ENCODE assay signal across 8 cellular contexts in the genomic region with DNA sequence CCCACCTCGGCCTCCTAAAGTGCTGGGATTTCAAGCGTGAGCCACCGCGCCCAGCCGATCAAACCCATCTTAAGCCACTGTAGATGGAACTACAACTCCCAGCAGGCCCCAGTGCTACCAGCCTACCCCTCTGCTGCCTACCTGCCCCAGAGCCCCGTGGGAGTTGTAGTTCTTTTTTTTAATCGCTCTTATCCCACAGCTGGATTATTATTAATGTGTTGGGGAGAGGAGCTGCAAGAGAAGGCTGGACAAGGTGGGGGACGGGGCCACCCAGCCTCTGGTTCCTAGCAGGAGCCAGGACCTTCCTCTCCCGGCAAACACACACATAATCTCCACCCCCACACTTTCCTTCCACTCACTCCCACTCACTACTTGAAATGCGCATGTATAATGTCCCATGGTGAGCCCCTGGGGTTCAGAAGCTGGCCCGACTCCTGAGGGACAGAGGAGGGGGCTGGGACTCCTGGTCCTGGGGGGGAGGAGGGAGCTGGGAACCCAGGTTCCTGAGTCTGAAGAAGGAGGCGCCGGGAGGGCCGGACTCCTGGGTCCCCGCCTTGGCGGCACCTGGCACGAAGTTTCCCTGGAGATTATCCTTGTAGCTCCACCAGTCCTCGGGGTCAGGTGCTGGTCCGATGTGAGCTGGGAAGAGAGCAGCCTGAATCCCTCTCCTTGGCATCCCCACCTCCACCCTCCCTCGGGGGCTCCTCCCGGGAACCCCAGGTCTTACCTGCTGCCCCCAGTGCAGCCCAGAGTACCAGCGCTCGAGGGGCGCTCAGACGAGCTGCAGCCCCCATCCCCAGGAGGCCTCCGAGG. TPM values are rescaled to one million over a fixed set of nuclear protein-coding genes. Genes with fewer than 3 reads are reported as not detected.
DNase-seq lines count a peak whose midpoint lies in the region; ATAC-seq, FAIRE-seq and TF ChIP-seq lines count a peak whose summit lies in the region.

No MANE protein-coding gene starts in this region.

- peak overlapping the region; percentile 90 for H3K27ac ChIP-seq in thymus (ENCODE audit: low read depth)

- H3K27me3 ChIP-seq in MG63 (peaks cover 8% of the 10 kb centered on the region), thymus (ENCODE audit: control insufficient read depth, insufficient read depth) (no peaks in the 10 kb centered on the region)

- DNase-seq in GDM1 (lab: John Stamatoyannopoulos, UW) (peak; percentile 53), MG63 (peak; percentile 48), SK-MEL-5 (ENCODE audit: low read depth, low spot score) (peak; percentile 79), globus pallidus (ENCODE audit: low spot score) (peak; percentile 91), omental fat pad (ENCODE audit: low spot score) (peak; percentile 58), D721Med (ENCODE audit: insufficient read length, low spot score) (no peak)
- peak; percentile 83 for DNase-seq in activated naive CD4-positive, alpha-beta T cell treated with anti-CD3 and anti-CD28 coated beads, Interleukin-2, amount 10 ng/mL, durations not matched to agents 7 days and 5 days

- WGBS in thymus, result 4% methylated on average over 26 of the region's 26 CpGs

- peak overlapping the region; percentile 75 for H3K4me3 Mint-ChIP-seq in activated naive CD4-positive, alpha-beta T cell treated with anti-CD3 and anti-CD28 coated beads, Interleukin-2, amount 10 ng/mL, durations not matched to agents 7 days and 5 days

- peak; percentile 72 for ATAC-seq in omental fat pad (ENCODE audit: low FRiP score)

- no peaks in the 10 kb centered on the region for H3K9me3 Mint-ChIP-seq in activated naive CD4-positive, alpha-beta T cell treated with anti-CD3 and anti-CD28 coated beads, Interleukin-2, amount 10 ng/mL, durations not matched to agents 7 days and 5 days

- peaks cover 24% of the 10 kb centered on the region for H3K4me1 ChIP-seq in thymus (ENCODE audit: control insufficient read depth, insufficient read depth, low read length)

- peaks cover 51% of the 10 kb centered on the region for H3K4me1 Mint-ChIP-seq in activated naive CD4-positive, alpha-beta T cell treated with anti-CD3 and anti-CD28 coated beads, Interleukin-2, amount 10 ng/mL, durations not matched to agents 7 days and 5 days

- no peaks in the 10 kb centered on the region for H3K36me3 Mint-ChIP-seq in activated naive CD4-positive, alpha-beta T cell treated with anti-CD3 and anti-CD28 coated beads, Interleukin-2, amount 10 ng/mL, durations not matched to agents 7 days and 5 days

- H3K9me3 ChIP-seq in MG63 (no peaks in the 10 kb centered on the region), thymus (ENCODE audit: control insufficient read depth) (no peaks in the 10 kb centered on the region)

- H3K4me3 ChIP-seq in MG63, result no peak overlapping the region
- peak overlapping the region; percentile 65 for H3K4me3 ChIP-seq in thymus (ENCODE audit: low read length)

- peaks cover 16% of the 10 kb centered on the region for H3K27me3 Mint-ChIP-seq in activated naive CD4-positive, alpha-beta T cell treated with anti-CD3 and anti-CD28 coated beads, Interleukin-2, amount 10 ng/mL, durations not matched to agents 7 days and 5 days

- in situ Hi-C loops in SK-MEL-5 (cut with HindIII; ENCODE audit: low pct_unique_long_range_greater_than_20kb, low sequenced_read_pairs), result no loop called here

- TF ChIP-seq CTCF in omental fat pad (IDR thresholded peaks at IDR 0.05) (no peak), D721Med (IDR thresholded peaks at IDR 0.05; ENCODE audit: insufficient read depth, missing control alignments) (no peak)

- no peak for FAIRE-seq in D721Med (lab: Jason Lieb, UNC)

- no peak overlapping the region for H3K27ac Mint-ChIP-seq in activated naive CD4-positive, alpha-beta T cell treated with anti-CD3 and anti-CD28 coated beads, Interleukin-2, amount 10 ng/mL, durations not matched to agents 7 days and 5 days

- CTCF ChIA-PET in activated naive CD4-positive, alpha-beta T cell treated with anti-CD3 and anti-CD28 coated beads, Interleukin-2, amount 10 ng/mL, durations not matched to agents 7 days and 5 days (lab: Charles Lee), result interaction anchor here (0.6 to 3.4 kb wide), 13 partner anchors 11 to 255 kb away, joined by 3 to 31 read pairs (median 3); partner anchors contain the start of genes HSD17B14 and NUCB1

- H3K36me3 ChIP-seq in MG63, result no peaks in the 10 kb centered on the region
- H3K36me3 ChIP-seq in thymus (ENCODE audit: control insufficient read depth, insufficient read depth), result no peaks in the 10 kb centered on the region

RNA-seq across cellular contexts. Expression of gene CA11, which starts 0.9 kb away (rescaled TPM):
- 1.3 TPM in 1 of 2 replicates, not detected in the other for total RNA-seq in MG63 (2014; rRNA removed; shearing (Covaris generic); ENCODE audit: low replicate concordance)
- total RNA-seq in SK-MEL-5 (2014; rRNA removed; shearing (Covaris generic)), result 5.1 and 7.1 TPM in 2 replicates
- 11.6 and 17.2 TPM in 2 replicates for polyA plus RNA-seq in SK-MEL-5 (2015; cell fraction: cytosol; rRNA removed)
- 5.3 and 20.9 TPM in 2 replicates for polyA plus RNA-seq in SK-MEL-5 (2015; cell fraction: nucleus; rRNA removed)
- total RNA-seq in omental fat pad, result 10 to 100 TPM in 1 of 4 donors, 1 to 10 TPM in 3; 1.9 to 12.7 (median 5.7) TPM
- polyA plus RNA-seq in thymus, result 15.3 TPM

RNA-seq across cellular contexts. Expression of gene DBP, which starts 7.9 kb away (rescaled TPM):
- total RNA-seq in MG63 (2014; rRNA removed; shearing (Covaris generic); ENCODE audit: low replicate concordance), result 9.3 and 14.5 TPM in 2 replicates
- 19.9 and 21.3 TPM in 2 replicates for total RNA-seq in SK-MEL-5 (2014; rRNA removed; shearing (Covaris generic))
- polyA plus RNA-seq in SK-MEL-5 (2015; cell fraction: cytosol; rRNA removed), result 8.9 and 10.5 TPM in 2 replicates
- polyA plus RNA-seq in SK-MEL-5 (2015; cell fraction: nucleus; rRNA removed), result 0.92 and 7.4 TPM in 2 replicates
- 10 to 100 TPM in 1 of 4 donors, 1 to 10 TPM in 3; 2.6 to 12.6 (median 5.2) TPM for total RNA-seq in omental fat pad
- polyA plus RNA-seq in thymus, result 21.2 TPM

RNA-seq across cellular contexts. Expression of gene SPHK2, which starts 25.7 kb away (rescaled TPM):
- total RNA-seq in MG63 (2014; rRNA removed; shearing (Covaris generic); ENCODE audit: low replicate concordance), result 6.7 and 8.6 TPM in 2 replicates
- 4.8 and 7.3 TPM in 2 replicates for total RNA-seq in SK-MEL-5 (2014; rRNA removed; shearing (Covaris generic))
- 25.4 and 28.3 TPM in 2 replicates for polyA plus RNA-seq in SK-MEL-5 (2015; cell fraction: cytosol; rRNA removed)
- 32.7 and 68.0 TPM in 2 replicates for polyA plus RNA-seq in SK-MEL-5 (2015; cell fraction: nucleus; rRNA removed)
- total RNA-seq in omental fat pad, result 10 to 100 TPM in 2 of 4 donors, 1 to 10 TPM in 2; 6.0 to 16.2 (median 9.5) TPM
- polyA plus RNA-seq in thymus, result 13.4 TPM

RNA-seq across cellular contexts. Expression of gene RPL18, which starts 26.1 kb away (rescaled TPM):
- 3,057 and 3,727 TPM in 2 replicates for total RNA-seq in MG63 (2014; rRNA removed; shearing (Covaris generic); ENCODE audit: low replicate concordance)
- total RNA-seq in SK-MEL-5 (2014; rRNA removed; shearing (Covaris generic)), result 1,626 and 1,782 TPM in 2 replicates
- 1,847 and 2,513 TPM in 2 replicates for polyA plus RNA-seq in SK-MEL-5 (2015; cell fraction: cytosol; rRNA removed)
- polyA plus RNA-seq in SK-MEL-5 (2015; cell fraction: nucleus; rRNA removed), result 360 and 403 TPM in 2 replicates
- total RNA-seq in omental fat pad, result 1,000 to 10,000 TPM; 1,539 to 2,303 (median 1,904) TPM
- 2,606 TPM for polyA plus RNA-seq in thymus

RNA-seq across cellular contexts. Expression of gene NTN5, which starts 27.8 kb away (rescaled TPM):
- not detected in 2 replicates for total RNA-seq in MG63 (2014; rRNA removed; shearing (Covaris generic); ENCODE audit: low replicate concordance)
- 0.05 TPM in 1 of 2 replicates, not detected in the other for total RNA-seq in SK-MEL-5 (2014; rRNA removed; shearing (Covaris generic))
- 0.21 TPM in 1 of 2 replicates, not detected in the other for polyA plus RNA-seq in SK-MEL-5 (2015; cell fraction: cytosol; rRNA removed)
- 0.69 and 0.84 TPM in 2 replicates for polyA plus RNA-seq in SK-MEL-5 (2015; cell fraction: nucleus; rRNA removed)
- total RNA-seq in omental fat pad, result under 1 TPM in 1 of 4 donors, not detected in 3; 0.47 TPM
- 3.5 TPM for polyA plus RNA-seq in thymus
